13 cellular contexts compared by ENCODE assay signal in the genomic region with DNA sequence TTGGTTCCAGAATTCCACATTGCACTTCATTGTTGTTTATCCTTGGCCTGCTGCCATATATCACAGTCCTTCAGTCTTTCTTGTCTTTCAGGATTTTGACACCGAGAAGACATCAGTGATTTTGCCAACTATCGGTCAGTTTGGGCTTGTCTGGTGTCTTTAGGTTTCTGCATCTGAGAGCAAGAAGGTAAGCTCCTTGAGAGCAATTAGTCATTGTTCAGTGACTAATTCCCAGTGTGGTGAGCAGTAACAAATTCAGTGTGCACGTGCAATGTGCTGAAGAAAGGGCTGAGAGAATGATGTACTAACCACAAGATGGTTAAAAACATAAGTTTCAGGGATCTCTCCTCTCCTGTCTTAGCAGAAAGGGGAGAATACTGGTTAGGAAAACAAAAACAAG. TPM values are rescaled to one million over a fixed set of nuclear protein-coding genes. Genes with fewer than 3 reads are reported as not detected.
DNase-seq lines count a peak whose midpoint lies in the region; ATAC-seq and TF ChIP-seq lines count a peak whose summit lies in the region.
"Had no signal": no experiment of that assay in that cellular context is flagged by ENCODE, and none has a peak within 500 bp of the region (broad histone marks: within the 10 kb centered on the region; RNA-seq: fewer than 3 reads in every experiment).

No MANE protein-coding gene starts in this region.

- TF ChIP-seq CTCF in GM13977 (IDR thresholded peaks at IDR 0.05; ENCODE audit: extremely low read depth, insufficient read depth, missing control alignments) = no peak

- peak overlapping the region; percentile 51 for H3K27ac Mint-ChIP-seq in T-helper 17 cell

- H3K4me1 Mint-ChIP-seq in T-helper 17 cell = peaks cover 52% of the 10 kb centered on the region

- no peak overlapping the region for H3K4me3 Mint-ChIP-seq in T-helper 17 cell

- peak; percentile 34 for DNase-seq in stimulated activated CD4-positive, alpha-beta T cell treated with anti-CD3 and anti-CD28 coated beads, Interleukin-4, amount 100 ng/mL, for 24 hours
- DNase-seq in stimulated activated CD4-positive, alpha-beta T cell treated with anti-CD3 and anti-CD28 coated beads, Interleukin-4, amount 100 ng/mL, for 4 hours = no peak
- DNase-seq in T-helper 17 cell = no peak
- peak; percentile 62 for DNase-seq in fibroblast of peridontal ligament (ENCODE audit: extremely low read depth)
- DNase-seq in GM13977 (ENCODE audit: low spot score) = no peak
- no peak for DNase-seq in inferior parietal cortex (ENCODE audit: extremely low spot score)
- DNase-seq in HuH-7 (ENCODE audit: low spot score) = no peak
- no peak for DNase-seq in NCI-H510A (lab: John Stamatoyannopoulos, UW)
- DNase-seq: activated CD8-positive, alpha-beta memory T cell treated with anti-CD3 and anti-CD28 coated beads for 24 hours; hippocampal formation; NCI-H1694; SJCRH30; thyroid gland had no signal

- H3K36me3 Mint-ChIP-seq in T-helper 17 cell (ENCODE audit: low read depth) = peaks cover 6% of the 10 kb centered on the region

- no peaks in the 10 kb centered on the region for H3K27me3 Mint-ChIP-seq in T-helper 17 cell

- no peak for ATAC-seq in T-helper 17 cell

- in situ Hi-C loops in GM13977 (cut with MboI; ENCODE audit: low pct_unique_long_range_greater_than_20kb, low sequenced_read_pairs, unreplicated experiment) = no loop called here

- no peaks in the 10 kb centered on the region for H3K9me3 ChIP-seq in T-helper 17 cell (ENCODE audit: control insufficient read depth, low read length, poor library complexity, severe bottlenecking)
- H3K9me3 ChIP-seq: SJCRH30, thyroid gland had no signal

RNA-seq across cellular contexts. Expression of gene MARCHF4, which starts 23.4 kb away (rescaled TPM):
- not detected for total RNA-seq in T-helper 17 cell
- total RNA-seq: SJCRH30 had no signal

Comparison
In these comparisons a context has a peak if more than half of its experiments do, and no peak if none do; other contexts are left out.
1. DNase-seq: peak in stimulated activated CD4-positive, alpha-beta T cell treated with anti-CD3 and anti-CD28 coated beads, Interleukin-4, amount 100 ng/mL, for 24 hours (single experiment) and fibroblast of peridontal ligament (single experiment); none in stimulated activated CD4-positive, alpha-beta T cell treated with anti-CD3 and anti-CD28 coated beads, Interleukin-4, amount 100 ng/mL, for 4 hours (0 of 2), T-helper 17 cell (0 of 3), GM13977 (single experiment), inferior parietal cortex (single experiment), HuH-7 (single experiment) and NCI-H510A (single experiment).